Comparison of ENCODE assay signal across 8 cellular contexts in genomic region chr9:37187269-37187668, GRCh38.
DNase-seq lines count a peak whose midpoint lies in the region; ATAC-seq and TF ChIP-seq lines count a peak whose summit lies in the region.
"Had no signal": no experiment of that assay in that cellular context is flagged by ENCODE, and none has a peak within 500 bp of the region (broad histone marks: within the 10 kb centered on the region; RNA-seq: fewer than 3 reads in every experiment).

No MANE protein-coding gene starts in this region.

- H3K4me1 ChIP-seq in osteoblast (ENCODE audit: insufficient read depth, low read length) = peaks cover 10% of the 10 kb centered on the region
- H3K4me1 ChIP-seq in esophagus muscularis mucosa = no peaks in the 10 kb centered on the region

- WGBS in esophagus muscularis mucosa = 92% methylated on average over 6 of the region's 7 CpGs

- H3K4me2 ChIP-seq in osteoblast (ENCODE audit: insufficient read depth, low read length) = peak overlapping the region; percentile 18

- no peaks in the 10 kb centered on the region for H4K20me1 ChIP-seq in osteoblast (ENCODE audit: insufficient read depth, low read length)

- H3K9me3 ChIP-seq in osteoblast (ENCODE audit: low read depth, low read length) (no peaks in the 10 kb centered on the region), esophagus muscularis mucosa (no peaks in the 10 kb centered on the region)

- DNase-seq in NCI-H82 treated with DMSO at 0.1 percent for 48 hours (lab: John Stamatoyannopoulos, UW; ENCODE audit: unreplicated experiment) (peak; percentile 16), osteoblast (ENCODE audit: insufficient read length, low spot score, missing footprints) (no peak), mesothelial cell of epicardium (ENCODE audit: low spot score in 2 of 2, unreplicated experiment in 2 of 2) (no peak), esophagus muscularis mucosa (ENCODE audit: extremely low spot score) (no peak)
- DNase-seq: PC-3 had no signal

- peaks cover 17% of the 10 kb centered on the region for H3K36me3 Mint-ChIP-seq in mesothelial cell of epicardium

- H3K27ac Mint-ChIP-seq in mesothelial cell of epicardium = no peak overlapping the region

- no peak overlapping the region for H3K4me3 Mint-ChIP-seq in mesothelial cell of epicardium

- peaks cover 4% of the 10 kb centered on the region for H3K36me3 ChIP-seq in osteoblast (ENCODE audit: insufficient read depth, low read length)
- peaks cover 0 to 20% (median 3%) of the 10 kb centered on the region in 4 donors for H3K36me3 ChIP-seq in esophagus muscularis mucosa

- peaks cover 17% of the 10 kb centered on the region for H3K79me2 ChIP-seq in osteoblast (ENCODE audit: insufficient read depth, low read length)

- no peak overlapping the region for H3K4me3 ChIP-seq in osteoblast (ENCODE audit: insufficient read depth, low read length)
- no peak overlapping the region for H3K4me3 ChIP-seq in esophagus muscularis mucosa

- TF ChIP-seq POLR2A in esophagus muscularis mucosa (IDR thresholded peaks at IDR 0.05; ENCODE audit: low read depth) = no peak

- TF ChIP-seq CTCF in osteoblast (IDR thresholded peaks at IDR 0.05; ENCODE audit: extremely low read depth, low read depth, low read length) (no peak), mesothelial cell of epicardium (IDR thresholded peaks at IDR 0.05; ENCODE audit: unreplicated experiment) (no peak), esophagus muscularis mucosa (IDR thresholded peaks at IDR 0.05) (no peak)

- peaks cover 8% of the 10 kb centered on the region for H3K9me3 Mint-ChIP-seq in mesothelial cell of epicardium

- intact Hi-C loops in esophagus muscularis mucosa (cut with DNase I) = no loop called here

- no peak for TF ChIP-seq EP300 in esophagus muscularis mucosa (IDR thresholded peaks at IDR 0.05)

- ATAC-seq in GM19023 (IDR thresholded peaks at IDR 0.05; ENCODE audit: unreplicated experiment) (peak; percentile 57), HG02623 (IDR thresholded peaks at IDR 0.05; ENCODE audit: unreplicated experiment) (peak; percentile 57), HG03342 (IDR thresholded peaks at IDR 0.05; ENCODE audit: unreplicated experiment) (no peak)

- H3K27ac ChIP-seq in osteoblast (ENCODE audit: low read depth, low read length) = peak overlapping the region; percentile 41
- no peak overlapping the region for H3K27ac ChIP-seq in esophagus muscularis mucosa (replicated peaks in 1 of 4)

- H3K4me1 Mint-ChIP-seq in mesothelial cell of epicardium = no peaks in the 10 kb centered on the region

- H3K27me3 Mint-ChIP-seq in mesothelial cell of epicardium (ENCODE audit: low read depth) = no peaks in the 10 kb centered on the region

- H3K27me3 ChIP-seq in osteoblast (ENCODE audit: insufficient read depth, low read length) (no peaks in the 10 kb centered on the region), esophagus muscularis mucosa (no peaks in the 10 kb centered on the region)

- H2AFZ ChIP-seq in osteoblast (ENCODE audit: low read length) = no peak overlapping the region
